ENCODE assay signal across 8 cellular contexts in genomic region chr17:41813039-41813680, GRCh38. TPM values are rescaled to one million over a fixed set of nuclear protein-coding genes. Genes with fewer than 3 reads are reported as not detected.
A peak's percentile ranks its signal among the peaks of the same experiment; 100 is the strongest.
DNase-seq lines count a peak whose midpoint lies in the region; ATAC-seq, FAIRE-seq and TF ChIP-seq lines count a peak whose summit lies in the region.

No MANE protein-coding gene starts in this region.

- in situ Hi-C loops in ACHN (cut with HindIII; ENCODE audit: low pct_ligation_motif_present, low pct_unique_long_range_greater_than_20kb, low sequenced_read_pairs): no loop called here

- no peak for TF ChIP-seq RAD21 in A549 (conservative IDR thresholded peaks at IDR 0.05 in 1 of 2, IDR thresholded peaks at IDR 0.05 in 1 of 2)

- H3K4me2 ChIP-seq in A549: peak overlapping the region; percentile 97

- peak overlapping the region in 4 of 9 donors; percentile 1 to 84 (median 44) for H3K27ac Mint-ChIP-seq in naive thymus-derived CD4-positive, alpha-beta T cell

- H3K36me3 Mint-ChIP-seq in naive thymus-derived CD4-positive, alpha-beta T cell: peaks cover 0 to 4% (median 0%) of the 10 kb centered on the region in 5 donors

- FAIRE-seq in A549 (lab: Jason Lieb, UNC): no peak

- POLR2A ChIA-PET in A549 (lab: Yijun Ruan, JAX): interaction anchor here (0.5 to 2.8 kb wide), 5 partner anchors 10 to 124 kb away, joined by 3 to 17 read pairs (median 8); partner anchors contain the start of genes EIF1 and KLHL11
- POLR2A ChIA-PET in naive thymus-derived CD4-positive, alpha-beta T cell (lab: Charles Lee): no interaction called here

- TF ChIP-seq POLR2A in A549 (IDR thresholded peaks at IDR 0.05; ENCODE audit: low read length): no peak

- H3K4me3 ChIP-seq in A549: peak overlapping the region; percentile 79
- H3K4me3 ChIP-seq in HUES64 (ENCODE audit: low read length): peak overlapping the region; percentile 81
- H3K4me3 ChIP-seq in choroid plexus epithelial cell (ENCODE audit: low read depth, low read length): peak overlapping the region; percentile 83
- H3K4me3 ChIP-seq in naive thymus-derived CD4-positive, alpha-beta T cell (ENCODE audit: low read length): no peak overlapping the region

- H3K9ac ChIP-seq in HUES64 (ENCODE audit: low read depth, low read length): peak overlapping the region; percentile 78

- H3K27me3 Mint-ChIP-seq in naive thymus-derived CD4-positive, alpha-beta T cell: peaks cover 0 to 22% (median 0%) of the 10 kb centered on the region in 5 donors

- CTCF ChIA-PET in A549 (lab: Yijun Ruan, JAX): interaction anchor here (1.0 to 52.0 kb wide), 6 partner anchors 12 to 117 kb away, joined by 3 to 3262 read pairs (median 14); partner anchors contain the start of genes GAST, HAP1 and JUP
- CTCF ChIA-PET in naive thymus-derived CD4-positive, alpha-beta T cell (lab: Charles Lee): no interaction called here

- H3K36me3 ChIP-seq in HUES64 (ENCODE audit: insufficient read depth, low read length): peaks cover 14% of the 10 kb centered on the region; the same call in 1 of the 2 replicates
- no peaks in the 10 kb centered on the region for H3K36me3 ChIP-seq in naive thymus-derived CD4-positive, alpha-beta T cell (ENCODE audit: control insufficient read depth in 2 of 3, insufficient read depth in 3 of 3, low read length in 3 of 3)

- no peak for TF ChIP-seq CTCF in A549 (IDR thresholded peaks at IDR 0.05)
- no peak for TF ChIP-seq CTCF in choroid plexus epithelial cell (conservative IDR thresholded peaks at IDR 0.05; ENCODE audit: low read depth, low read length)

- peak; percentile 18 to 24; a peak in 5 of 6 replicates for ATAC-seq in A549
- no peak for ATAC-seq in naive thymus-derived CD4-positive, alpha-beta T cell
- no peak for ATAC-seq in HG03175 (IDR thresholded peaks at IDR 0.05; ENCODE audit: unreplicated experiment)

- WGBS in A549 (ENCODE audit: missing lambda C conversion rate): 6% methylated on average over 17 of the region's 20 CpGs
- 0% methylated on average over 19 of the region's 20 CpGs for WGBS in HUES64

- DNase-seq in A549 (ENCODE audit: low read depth in 1 of 2, low spot score in 1 of 2): peak in 1 of 2 experiments; percentile 31
- no peak for DNase-seq in choroid plexus epithelial cell (ENCODE audit: low read depth)
- DNase-seq in naive thymus-derived CD4-positive, alpha-beta T cell: no peak
- no peak for DNase-seq in activated effector memory CD4-positive, alpha-beta T cell treated with Interleukin-2 at 50 U/mL for 16 hours
- no peak for DNase-seq in RPMI8226
- no peak for DNase-seq in ACHN

- H3K27ac ChIP-seq in A549: peak overlapping the region; percentile 96 to 97
- H3K27ac ChIP-seq in HUES64 (ENCODE audit: low read depth, low read length): peak overlapping the region; percentile 73
- H3K27ac ChIP-seq in naive thymus-derived CD4-positive, alpha-beta T cell (ENCODE audit: low read depth, low read length): no peak overlapping the region

- peaks cover 14 to 26% (median 21%) of the 10 kb centered on the region in 7 donors for H3K4me1 Mint-ChIP-seq in naive thymus-derived CD4-positive, alpha-beta T cell

- peaks cover 0 to 2% (median 0%) of the 10 kb centered on the region in 11 donors for H3K9me3 Mint-ChIP-seq in naive thymus-derived CD4-positive, alpha-beta T cell

- intact Hi-C loops in naive thymus-derived CD4-positive, alpha-beta T cell (cut with micrococcal nuclease): no loop called here

- peaks cover 9% of the 10 kb centered on the region; the same call in 1 of the 2 replicates for H3K27me3 ChIP-seq in HUES64 (ENCODE audit: insufficient read depth, low read length)
- no peaks in the 10 kb centered on the region for H3K27me3 ChIP-seq in naive thymus-derived CD4-positive, alpha-beta T cell (ENCODE audit: control insufficient read depth in 2 of 2, insufficient read depth in 2 of 2, low read length in 2 of 2)

- no peaks in the 10 kb centered on the region for H3K9me3 ChIP-seq in A549
- H3K9me3 ChIP-seq in HUES64 (ENCODE audit: insufficient read depth, low read depth, low read length): no peaks in the 10 kb centered on the region
- no peaks in the 10 kb centered on the region for H3K9me3 ChIP-seq in naive thymus-derived CD4-positive, alpha-beta T cell (ENCODE audit: control insufficient read depth in 2 of 3, low read length in 3 of 3)

- peaks cover 30% of the 10 kb centered on the region for H3K4me1 ChIP-seq in A549
- H3K4me1 ChIP-seq in HUES64 (ENCODE audit: insufficient read depth, low read length): peaks cover 11% of the 10 kb centered on the region
- peaks cover 10 to 16% of the 10 kb centered on the region in 2 donors for H3K4me1 ChIP-seq in naive thymus-derived CD4-positive, alpha-beta T cell (ENCODE audit: control insufficient read depth in 2 of 2, insufficient read depth in 2 of 2, low read length in 2 of 2)

- no peak for TF ChIP-seq EP300 in A549 (IDR thresholded peaks at IDR 0.05)

- peak overlapping the region; percentile 20 to 97 (median 62) for H3K4me3 Mint-ChIP-seq in naive thymus-derived CD4-positive, alpha-beta T cell

TF ChIP-seq in A549, 52 proteins besides CTCF, POLR2A, EP300 and RAD21:
- TF ChIP-seq E2F6 (IDR thresholded peaks at IDR 0.05; ENCODE audit: borderline replicate concordance, low read depth): 0 out of 2 replicates have a peak, but pooled peaks have one; percentile 5
- TF ChIP-seq KDM5A (IDR thresholded peaks at IDR 0.05): 0 out of 2 replicates have a peak, but pooled peaks have one; percentile 20
- no peak for TF ChIP-seq GATA3 (IDR thresholded peaks at IDR 0.05; ENCODE audit: borderline replicate concordance)
- peak; percentile 62; the same call in 1 of the 2 replicates for TF ChIP-seq PHF8 (IDR thresholded peaks at IDR 0.05; ENCODE audit: borderline replicate concordance, low read depth)

RNA-seq across cellular contexts. Expression of gene FKBP10, which starts 0.4 kb away (rescaled TPM):
- polyA plus RNA-seq in A549 (2011; rRNA removed): 109 and 112 TPM in 2 replicates
- 159 and 188 TPM in 2 replicates for polyA plus RNA-seq in A549 (2012; cell fraction: cytosol; rRNA removed)
- polyA plus RNA-seq in A549 (2012; cell fraction: nucleus; rRNA removed): 819 and 928 TPM in 2 replicates
- polyA plus RNA-seq in A549 (2017; fragmentation: RNase III; extraction: RNeasy Plus Mini Kit Qiagen cat#74134 plus additional on column Dnase treatment): 109 to 121 TPM (median 119 TPM) in 3 replicates
- polyA minus RNA-seq in A549 (2011; rRNA and poly(A)+ RNA removed): 95.2 and 115 TPM in 2 replicates
- 108 TPM for polyA plus RNA-seq in HUES64 (2013, experiment 1 of 2)
- polyA plus RNA-seq in HUES64 (2013, experiment 2 of 2): 105 TPM
- total RNA-seq in naive thymus-derived CD4-positive, alpha-beta T cell: under 1 TPM in 2 of 5 experiments, not detected in 3; 0.34 to 0.76 TPM
- polyA plus RNA-seq in naive thymus-derived CD4-positive, alpha-beta T cell: not detected

RNA-seq across cellular contexts. Expression of gene P3H4, which starts 1.4 kb away (rescaled TPM):
- polyA plus RNA-seq in A549 (2011; rRNA removed): 32.1 and 36.0 TPM in 2 replicates
- 61.6 and 63.9 TPM in 2 replicates for polyA plus RNA-seq in A549 (2012; cell fraction: cytosol; rRNA removed)
- polyA plus RNA-seq in A549 (2012; cell fraction: nucleus; rRNA removed): 42.3 and 56.5 TPM in 2 replicates
- 41.6 to 62.1 TPM (median 52.8 TPM) in 3 replicates for polyA plus RNA-seq in A549 (2017; fragmentation: RNase III; extraction: RNeasy Plus Mini Kit Qiagen cat#74134 plus additional on column Dnase treatment)
- 24.5 and 24.7 TPM in 2 replicates for polyA minus RNA-seq in A549 (2011; rRNA and poly(A)+ RNA removed)
- polyA plus RNA-seq in HUES64 (2013, experiment 1 of 2): 18.0 TPM
- polyA plus RNA-seq in HUES64 (2013, experiment 2 of 2): 22.3 TPM
- 1 to 10 TPM; 3.6 to 7.0 (median 5.3) TPM for total RNA-seq in naive thymus-derived CD4-positive, alpha-beta T cell
- 1 to 10 TPM; 3.5 to 6.5 TPM for polyA plus RNA-seq in naive thymus-derived CD4-positive, alpha-beta T cell

RNA-seq across cellular contexts. Expression of gene NT5C3B, which starts 22.9 kb away (rescaled TPM):
- polyA plus RNA-seq in A549 (2011; rRNA removed): 167 and 171 TPM in 2 replicates
- polyA plus RNA-seq in A549 (2012; cell fraction: cytosol; rRNA removed): 123 and 126 TPM in 2 replicates
- 81.6 and 83.4 TPM in 2 replicates for polyA plus RNA-seq in A549 (2012; cell fraction: nucleus; rRNA removed)
- polyA plus RNA-seq in A549 (2017; fragmentation: RNase III; extraction: RNeasy Plus Mini Kit Qiagen cat#74134 plus additional on column Dnase treatment): 109 to 118 TPM (median 114 TPM) in 3 replicates
- 75.3 and 79.7 TPM in 2 replicates for polyA minus RNA-seq in A549 (2011; rRNA and poly(A)+ RNA removed)
- polyA plus RNA-seq in HUES64 (2013, experiment 1 of 2): 60.6 TPM
- 57.7 TPM for polyA plus RNA-seq in HUES64 (2013, experiment 2 of 2)
- 10 to 100 TPM; 26.8 to 41.7 (median 37.2) TPM for total RNA-seq in naive thymus-derived CD4-positive, alpha-beta T cell
- polyA plus RNA-seq in naive thymus-derived CD4-positive, alpha-beta T cell: 10 to 100 TPM; 41.9 to 66.7 TPM

RNA-seq across cellular contexts. Expression of gene KLHL10, which starts 24.5 kb away (rescaled TPM):
- polyA plus RNA-seq in A549 (2011; rRNA removed) (0.13 and 0.19 TPM in 2 replicates), A549 (2017; fragmentation: RNase III; extraction: RNeasy Plus Mini Kit Qiagen cat#74134 plus additional on column Dnase treatment) (0.04 to 0.12 TPM (median 0.05 TPM) in 3 replicates)
- 0.06 and 0.09 TPM in 2 replicates for polyA plus RNA-seq in A549 (2012; cell fraction: cytosol; rRNA removed)
- 0.05 and 0.08 TPM in 2 replicates for polyA plus RNA-seq in A549 (2012; cell fraction: nucleus; rRNA removed)
- polyA minus RNA-seq in A549 (2011; rRNA and poly(A)+ RNA removed): 0.54 TPM in 1 of 2 replicates, not detected in the other
- polyA plus RNA-seq in HUES64 (2013, experiment 1 of 2): 0.10 TPM
- polyA plus RNA-seq in HUES64 (2013, experiment 2 of 2): not detected
- total RNA-seq in naive thymus-derived CD4-positive, alpha-beta T cell: not detected
- not detected for polyA plus RNA-seq in naive thymus-derived CD4-positive, alpha-beta T cell

RNA-seq across cellular contexts. Expression of gene JUP, which starts 26.6 kb away (rescaled TPM):
- 54.8 and 110 TPM in 2 replicates for polyA plus RNA-seq in A549 (2011; rRNA removed)
- 93.3 and 130 TPM in 2 replicates for polyA plus RNA-seq in A549 (2012; cell fraction: cytosol; rRNA removed)
- polyA plus RNA-seq in A549 (2012; cell fraction: nucleus; rRNA removed): 256 and 307 TPM in 2 replicates
- 63.3 to 127 TPM (median 107 TPM) in 3 replicates for polyA plus RNA-seq in A549 (2017; fragmentation: RNase III; extraction: RNeasy Plus Mini Kit Qiagen cat#74134 plus additional on column Dnase treatment)
- 102 and 136 TPM in 2 replicates for polyA minus RNA-seq in A549 (2011; rRNA and poly(A)+ RNA removed)
- polyA plus RNA-seq in HUES64 (2013, experiment 1 of 2): 61.3 TPM
- 64.8 TPM for polyA plus RNA-seq in HUES64 (2013, experiment 2 of 2)
- total RNA-seq in naive thymus-derived CD4-positive, alpha-beta T cell: 1 to 10 TPM in 2 of 5 experiments, under 1 TPM in 3; 0.24 to 8.2 (median 0.57) TPM
- under 1 TPM; 0.19 to 0.25 TPM for polyA plus RNA-seq in naive thymus-derived CD4-positive, alpha-beta T cell

Comparison
In these comparisons a context has a peak if more than half of its experiments do, and no peak if none do; other contexts are left out.
1. ATAC-seq: peak in A549 (2 of 2); none in naive thymus-derived CD4-positive, alpha-beta T cell (single experiment) and HG03175 (single experiment).
2. RNA of gene FKBP10, which starts 0.4 kb away (polyA plus RNA-seq): 109 to 928 TPM in A549; not detected in naive thymus-derived CD4-positive, alpha-beta T cell; every median in the first group is over 100 times any median in the second.
3. RNA of gene P3H4, which starts 1.4 kb away (polyA plus RNA-seq): 32.1 to 63.9 TPM in A549; 3.5 to 6.5 TPM in naive thymus-derived CD4-positive, alpha-beta T cell; every median in the first group is over 4 times any median in the second.